Comparison of ENCODE assay signal across 2 cellular contexts in the genomic region with DNA sequence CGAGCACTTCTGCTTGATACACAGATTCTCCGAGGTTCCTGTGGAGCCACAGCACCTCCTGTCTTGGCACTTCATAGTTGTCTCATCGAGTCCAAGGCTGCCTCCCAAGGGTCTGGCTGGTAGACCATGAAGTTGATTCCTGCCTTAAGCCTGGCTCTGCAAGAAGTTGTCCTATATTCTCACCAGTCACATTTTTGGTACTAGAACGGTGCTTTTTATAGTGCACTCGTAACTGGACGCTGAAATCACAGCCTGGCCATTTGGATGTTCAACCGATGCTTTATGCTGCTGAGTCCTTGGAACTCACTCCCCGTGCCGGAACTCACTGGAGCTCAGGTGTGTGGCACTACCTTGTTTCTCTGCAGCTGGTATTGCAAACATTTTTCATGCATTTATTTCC.
TF ChIP-seq lines count a peak whose summit lies in the region.

No MANE protein-coding gene starts in this region.

TF ChIP-seq in HCT116, 20 proteins besides CTCF, POLR2A, EP300 and RAD21:
- no peak for TF ChIP-seq TCF7L2 (IDR thresholded peaks at IDR 0.05; ENCODE audit: borderline replicate concordance, extremely low read depth, insufficient read depth, insufficient read length)

TF ChIP-seq in H1, 55 proteins besides CTCF, POLR2A, EP300 and RAD21:
- TF ChIP-seq KDM4A (IDR thresholded peaks at IDR 0.05; ENCODE audit: low read depth, low read length, severe bottlenecking) (no peak), GTF2F1 (IDR thresholded peaks at IDR 0.05; ENCODE audit: borderline replicate concordance, low read depth, low read length) (no peak), CHD2 (IDR thresholded peaks at IDR 0.05; ENCODE audit: low read length) (no peak), TEAD4 (IDR thresholded peaks at IDR 0.05; ENCODE audit: low read depth, low read length) (no peak), RFX5 (IDR thresholded peaks at IDR 0.05; ENCODE audit: borderline replicate concordance, low read depth, low read length) (no peak), SAP30 (IDR thresholded peaks at IDR 0.05; ENCODE audit: insufficient read depth, insufficient replicate concordance, low read length) (no peak)
